8 cellular contexts compared by ENCODE assay signal in the genomic region with DNA sequence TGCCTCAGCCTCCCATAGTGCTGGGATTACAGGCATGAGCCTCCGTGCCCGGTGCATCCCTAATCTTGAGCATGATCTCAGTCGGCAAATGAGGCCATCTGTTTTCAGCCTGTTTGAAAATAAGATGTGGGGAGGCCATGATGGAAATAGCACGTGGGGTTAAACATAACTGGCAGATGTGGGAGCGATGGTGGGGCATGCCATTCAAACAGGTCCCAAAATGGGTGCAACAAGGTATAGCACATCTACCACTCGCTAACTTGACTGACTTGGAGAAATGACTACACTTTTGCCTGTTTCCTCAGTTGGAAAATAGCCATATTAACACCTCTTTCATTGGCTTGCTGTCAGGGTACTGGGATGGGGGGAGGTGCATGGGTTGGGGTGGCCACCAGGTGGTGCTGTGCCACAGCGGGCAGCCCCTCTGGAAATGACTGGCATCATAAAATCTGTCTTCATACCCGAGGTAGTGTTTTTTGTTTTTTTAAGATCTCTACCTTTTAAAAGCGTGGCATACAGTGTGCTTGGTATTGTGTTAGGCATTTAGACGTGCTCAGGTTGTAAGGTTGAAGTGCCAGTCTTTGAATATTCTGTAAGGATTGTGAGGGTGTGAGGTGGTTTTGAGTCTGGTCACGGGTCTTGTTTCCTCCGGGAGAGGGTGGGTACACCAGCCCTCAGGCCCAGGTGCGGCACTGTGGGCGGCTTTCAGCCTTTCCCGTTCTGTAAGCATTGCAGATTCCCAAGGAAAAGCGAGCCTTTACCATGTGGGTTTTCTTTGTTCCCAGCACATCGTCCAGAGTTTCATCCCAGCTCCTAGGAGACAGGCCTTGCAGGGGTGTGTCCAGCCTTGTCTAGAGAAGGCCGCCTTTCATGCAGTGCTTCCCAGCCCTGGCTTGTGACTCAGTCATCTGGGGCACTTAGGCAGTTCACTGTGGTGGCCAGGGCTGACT. TPM values are rescaled to one million over a fixed set of nuclear protein-coding genes. Genes with fewer than 3 reads are reported as not detected.
A peak's percentile ranks its signal among the peaks of the same experiment; 100 is the strongest.
DNase-seq lines count a peak whose midpoint lies in the region; ATAC-seq, FAIRE-seq and TF ChIP-seq lines count a peak whose summit lies in the region.

No MANE protein-coding gene starts in this region.

- DNase-seq in BE2C (peak; percentile 86), GM19239 (ENCODE audit: insufficient read length, low spot score) (peak; percentile 65), NCI-H82 (lab: John Stamatoyannopoulos, UW) (peak; percentile 95)
- peak; percentile 53 to 58 for DNase-seq in activated CD8-positive, alpha-beta memory T cell treated with anti-CD3 and anti-CD28 coated beads for 4 hours (ENCODE audit: low read depth in 2 of 2)
- DNase-seq in effector memory CD4-positive, alpha-beta T cell, result peak; percentile 63 to 71 (median 69)
- peak; percentile 57 to 63 for DNase-seq in stimulated activated CD8-positive, alpha-beta memory T cell treated with anti-CD3 and anti-CD28 coated beads, Interleukin-2, amount 100 ng/mL, for 48 hours (ENCODE audit: low read depth in 2 of 2)

- H3K4me1 ChIP-seq in BE2C (peaks cover 41% of the 10 kb centered on the region), mesodermal cell (ENCODE audit: control insufficient read depth, insufficient read depth, low read length, poor library complexity, severe bottlenecking) (peaks cover 41% of the 10 kb centered on the region)
- H3K4me1 ChIP-seq in effector memory CD4-positive, alpha-beta T cell (ENCODE audit: control insufficient read depth, insufficient read depth, low read length, poor library complexity, severe bottlenecking), result peaks cover 31% of the 10 kb centered on the region

- H3K9me3 ChIP-seq in BE2C (no peaks in the 10 kb centered on the region), mesodermal cell (ENCODE audit: control insufficient read depth, low read length) (no peaks in the 10 kb centered on the region)
- H3K9me3 ChIP-seq in effector memory CD4-positive, alpha-beta T cell (ENCODE audit: control insufficient read depth, low read length), result no peaks in the 10 kb centered on the region

- 55 to 61% methylated on average over 17 of the region's 18 CpGs for WGBS in mesodermal cell (ENCODE audit: insufficient coverage in 2 of 2), 2 experiments

- no peak for ATAC-seq in GM21367 (IDR thresholded peaks at IDR 0.05; ENCODE audit: unreplicated experiment)

- TF ChIP-seq CTCF in BE2C (IDR thresholded peaks at IDR 0.05; ENCODE audit: low read depth, low read length), result peak; percentile 99

- no peak overlapping the region for H3K27ac ChIP-seq in effector memory CD4-positive, alpha-beta T cell (ENCODE audit: insufficient read depth, low read length, poor library complexity, severe bottlenecking)
- H3K27ac ChIP-seq in mesodermal cell (ENCODE audit: low read depth, low read length, severe bottlenecking), result peak overlapping the region; percentile 72

- H3K36me3 ChIP-seq in BE2C (peaks cover 61% of the 10 kb centered on the region), mesodermal cell (ENCODE audit: control insufficient read depth, insufficient read depth, low read length) (peaks cover 54% of the 10 kb centered on the region)
- peaks cover 42% of the 10 kb centered on the region for H3K36me3 ChIP-seq in effector memory CD4-positive, alpha-beta T cell (ENCODE audit: control insufficient read depth, insufficient read depth, low read length)

- H3K4me3 ChIP-seq in BE2C (ENCODE audit: low read depth, low read length) (no peak overlapping the region), mesodermal cell (ENCODE audit: extremely low read depth, insufficient read depth, low read length, poor library complexity, severe bottlenecking) (no peak overlapping the region)
- no peak overlapping the region for H3K4me3 ChIP-seq in effector memory CD4-positive, alpha-beta T cell (ENCODE audit: insufficient read depth, low read depth, low read length, poor library complexity, severe bottlenecking)

- H3K27me3 ChIP-seq in BE2C, result no peaks in the 10 kb centered on the region
- H3K27me3 ChIP-seq in effector memory CD4-positive, alpha-beta T cell (replicated peaks; ENCODE audit: control insufficient read depth, insufficient read depth, low read length, poor library complexity, severe bottlenecking), result no peaks in the 10 kb centered on the region

- FAIRE-seq in GM19239 (lab: Jason Lieb, UNC), result peak; percentile 78

RNA-seq across cellular contexts. Expression of a gene that starts 2.9 kb away (rescaled TPM):
- 9.9 TPM for polyA plus RNA-seq in BE2C (2012; ENCODE audit: insufficient read depth, insufficient read length, low read depth)
- polyA plus RNA-seq in mesodermal cell (2013, experiment 1 of 2), result 5.3 TPM
- polyA plus RNA-seq in mesodermal cell (2013, experiment 2 of 2), result 4.7 TPM

RNA-seq across cellular contexts. Expression of a gene that starts 7.0 kb away (rescaled TPM):
- polyA plus RNA-seq in BE2C (2012; ENCODE audit: insufficient read depth, insufficient read length, low read depth), result 2,245 TPM
- 2,074 TPM for polyA plus RNA-seq in mesodermal cell (2013, experiment 1 of 2)
- polyA plus RNA-seq in mesodermal cell (2013, experiment 2 of 2), result 1,950 TPM
